In the genomic region with DNA sequence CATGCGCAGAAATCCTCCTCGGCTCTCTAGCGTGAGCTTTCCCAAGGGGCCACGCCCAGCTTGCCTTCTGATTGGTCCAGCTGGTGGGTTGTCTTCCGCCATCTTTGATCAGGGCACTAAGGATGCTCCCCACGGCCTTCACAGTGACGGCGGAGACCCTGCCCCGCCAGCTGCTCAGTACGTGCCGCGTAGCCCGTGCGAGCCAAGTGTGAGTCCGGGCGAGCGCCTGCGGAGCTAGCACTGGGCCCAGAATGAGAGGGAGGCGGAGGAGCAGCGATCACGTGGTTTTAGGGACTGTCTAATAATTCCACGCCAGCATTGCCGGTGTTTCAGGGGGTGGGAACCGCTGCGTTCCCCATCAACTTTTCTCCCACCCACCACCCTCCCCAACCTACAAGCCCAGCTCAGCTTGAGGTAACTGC, we compare ENCODE assay signal across 1 cellular context.
A peak's percentile ranks its signal among the peaks of the same experiment; 100 is the strongest.
TF ChIP-seq lines count a peak whose summit lies in the region.

No MANE protein-coding gene starts in this region.

TF ChIP-seq in liver, 16 proteins besides CTCF, POLR2A, EP300 and RAD21 (continued from another document):
- TF ChIP-seq HNF4G (IDR thresholded peaks at IDR 0.05) (peak; percentile 3), EGR1 (IDR thresholded peaks at IDR 0.05; ENCODE audit: low read depth in 2 of 2) (peak; percentile 43 to 77), JUND (IDR thresholded peaks at IDR 0.05) (no peak), SP1 (IDR thresholded peaks at IDR 0.05) (peak; percentile 85), FOXA1 (IDR thresholded peaks at IDR 0.05) (peak; percentile 79)
- TF ChIP-seq, protein P1, sequence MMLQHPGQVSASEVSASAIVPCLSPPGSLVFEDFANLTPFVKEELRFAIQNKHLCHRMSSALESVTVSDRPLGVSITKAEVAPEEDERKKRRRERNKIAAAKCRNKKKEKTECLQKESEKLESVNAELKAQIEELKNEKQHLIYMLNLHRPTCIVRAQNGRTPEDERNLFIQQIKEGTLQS (IDR thresholded peaks at IDR 0.05): no peak
- TF ChIP-seq, protein P2, sequence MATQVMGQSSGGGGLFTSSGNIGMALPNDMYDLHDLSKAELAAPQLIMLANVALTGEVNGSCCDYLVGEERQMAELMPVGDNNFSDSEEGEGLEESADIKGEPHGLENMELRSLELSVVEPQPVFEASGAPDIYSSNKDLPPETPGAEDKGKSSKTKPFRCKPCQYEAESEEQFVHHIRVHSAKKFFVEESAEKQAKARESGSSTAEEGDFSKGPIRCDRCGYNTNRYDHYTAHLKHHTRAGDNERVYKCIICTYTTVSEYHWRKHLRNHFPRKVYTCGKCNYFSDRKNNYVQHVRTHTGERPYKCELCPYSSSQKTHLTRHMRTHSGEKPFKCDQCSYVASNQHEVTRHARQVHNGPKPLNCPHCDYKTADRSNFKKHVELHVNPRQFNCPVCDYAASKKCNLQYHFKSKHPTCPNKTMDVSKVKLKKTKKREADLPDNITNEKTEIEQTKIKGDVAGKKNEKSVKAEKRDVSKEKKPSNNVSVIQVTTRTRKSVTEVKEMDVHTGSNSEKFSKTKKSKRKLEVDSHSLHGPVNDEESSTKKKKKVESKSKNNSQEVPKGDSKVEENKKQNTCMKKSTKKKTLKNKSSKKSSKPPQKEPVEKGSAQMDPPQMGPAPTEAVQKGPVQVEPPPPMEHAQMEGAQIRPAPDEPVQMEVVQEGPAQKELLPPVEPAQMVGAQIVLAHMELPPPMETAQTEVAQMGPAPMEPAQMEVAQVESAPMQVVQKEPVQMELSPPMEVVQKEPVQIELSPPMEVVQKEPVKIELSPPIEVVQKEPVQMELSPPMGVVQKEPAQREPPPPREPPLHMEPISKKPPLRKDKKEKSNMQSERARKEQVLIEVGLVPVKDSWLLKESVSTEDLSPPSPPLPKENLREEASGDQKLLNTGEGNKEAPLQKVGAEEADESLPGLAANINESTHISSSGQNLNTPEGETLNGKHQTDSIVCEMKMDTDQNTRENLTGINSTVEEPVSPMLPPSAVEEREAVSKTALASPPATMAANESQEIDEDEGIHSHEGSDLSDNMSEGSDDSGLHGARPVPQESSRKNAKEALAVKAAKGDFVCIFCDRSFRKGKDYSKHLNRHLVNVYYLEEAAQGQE (IDR thresholded peaks at IDR 0.05): peak; percentile 89
